ENCODE assay signal across 4 cellular contexts in genomic region chr2:35408320-35408719, GRCh38.
"Had no signal": no experiment of that assay in that cellular context is flagged by ENCODE, and none has a peak within 500 bp of the region (broad histone marks: within the 10 kb centered on the region; RNA-seq: fewer than 3 reads in every experiment).

No MANE protein-coding gene starts in this region.

- DNase-seq: GM23248, H9, HCEC 1CT, IMR-90 had no signal

- H3K4me3 Mint-ChIP-seq: H9 had no signal

- H3K27ac ChIP-seq: GM23248 had no signal

- H3K4me3 ChIP-seq: GM23248 had no signal

- H3K9me3 Mint-ChIP-seq: H9 had no signal

- H3K9ac ChIP-seq: GM23248 had no signal
